17 cellular contexts compared by ENCODE assay signal in the genomic region with DNA sequence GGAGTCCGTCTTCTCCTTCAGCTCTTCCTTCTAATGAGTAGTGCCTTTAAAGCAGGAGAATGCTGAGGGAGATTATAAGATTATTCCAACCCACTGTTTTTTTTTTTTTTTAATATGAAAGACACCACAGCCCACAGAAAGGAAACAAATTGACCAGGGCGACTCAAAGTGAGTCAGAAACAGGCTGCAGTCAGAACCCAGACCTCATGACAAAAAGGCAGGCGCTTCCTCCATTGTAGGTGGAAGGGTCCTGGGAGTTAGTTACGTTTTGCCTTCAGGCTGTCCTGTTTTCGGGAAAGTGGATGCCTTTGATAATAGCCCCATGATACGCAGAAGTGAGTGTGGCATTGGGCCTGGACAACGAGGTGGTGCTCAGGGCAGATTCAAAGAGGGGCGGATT. TPM values are rescaled to one million over a fixed set of nuclear protein-coding genes. Genes with fewer than 3 reads are reported as not detected.
DNase-seq lines count a peak whose midpoint lies in the region; ATAC-seq and TF ChIP-seq lines count a peak whose summit lies in the region.
"Had no signal": no experiment of that assay in that cellular context is flagged by ENCODE, and none has a peak within 500 bp of the region (broad histone marks: within the 10 kb centered on the region; RNA-seq: fewer than 3 reads in every experiment).

No MANE protein-coding gene starts in this region.

- no peaks in the 10 kb centered on the region for H4K20me1 ChIP-seq in osteoblast (ENCODE audit: insufficient read depth, low read length)

- no peak for ATAC-seq in HG02884 (IDR thresholded peaks at IDR 0.05; ENCODE audit: unreplicated experiment)
- ATAC-seq in foreskin keratinocyte: no peak
- ATAC-seq: left lung had no signal

- H3K4me3 ChIP-seq in coronary artery (no peak overlapping the region), osteoblast (ENCODE audit: insufficient read depth, low read length) (no peak overlapping the region)
- H3K4me3 ChIP-seq: cardiac muscle cell, left lung had no signal

- no peak for TF ChIP-seq CTCF in coronary artery (IDR thresholded peaks at IDR 0.05)
- TF ChIP-seq CTCF in osteoblast (IDR thresholded peaks at IDR 0.05; ENCODE audit: extremely low read depth, low read depth, low read length): no peak
- TF ChIP-seq CTCF in GM10266 (IDR thresholded peaks at IDR 0.05; ENCODE audit: control insufficient read depth, insufficient read depth, low read depth, missing control alignments): no peak
- TF ChIP-seq CTCF in foreskin keratinocyte (conservative IDR thresholded peaks at IDR 0.05): no peak

- peak overlapping the region; percentile 5 for H2AFZ ChIP-seq in osteoblast (ENCODE audit: low read length)

- peaks cover 7% of the 10 kb centered on the region for H3K79me2 ChIP-seq in osteoblast (ENCODE audit: insufficient read depth, low read length)

- DNase-seq in Daoy (ENCODE audit: low read depth): peak; percentile 63
- peak; percentile 88 for DNase-seq in M059J (ENCODE audit: low read depth)
- no peak for DNase-seq in coronary artery (ENCODE audit: low spot score)
- DNase-seq in osteoblast (ENCODE audit: insufficient read length, low spot score, missing footprints): peak; percentile 83
- DNase-seq in GM10266 (ENCODE audit: extremely low spot score): no peak
- no peak for DNase-seq in SIG-M5 treated with dmso at 0.1 percent for 504 hours (lab: John Stamatoyannopoulos, UW; ENCODE audit: unreplicated experiment)
- DNase-seq in foreskin keratinocyte: no peak
- DNase-seq: activated CD4-positive, alpha-beta T cell treated with anti-CD3 and anti-CD28 coated beads, Interleukin-2, amount 50 U/mL, for 1 hour; activated naive CD4-positive, alpha-beta T cell treated with anti-CD3 and anti-CD28 coated beads, Interleukin-2, amount 50 U/mL, for 16 hours; effector memory CD4-positive, alpha-beta T cell; GF-D8; left lung; MM.1S; NCI-H1930; NCI-H510A had no signal

- H3K27ac ChIP-seq in coronary artery (peak overlapping the region; percentile 5 to 12), osteoblast (ENCODE audit: low read depth, low read length) (no peak overlapping the region), foreskin keratinocyte (no peak overlapping the region)
- H3K27ac ChIP-seq: cardiac muscle cell, left lung had no signal

- no peaks in the 10 kb centered on the region for H3K27me3 ChIP-seq in osteoblast (ENCODE audit: insufficient read depth, low read length)
- H3K27me3 ChIP-seq in foreskin keratinocyte: no peaks in the 10 kb centered on the region
- H3K27me3 ChIP-seq: cardiac muscle cell, left lung had no signal

- H3K4me2 ChIP-seq in osteoblast (ENCODE audit: insufficient read depth, low read length): peak overlapping the region; percentile 16

- H3K9me3 ChIP-seq in osteoblast (ENCODE audit: low read depth, low read length): no peaks in the 10 kb centered on the region
- H3K9me3 ChIP-seq: left lung had no signal

- H3K36me3 ChIP-seq in osteoblast (ENCODE audit: insufficient read depth, low read length): no peaks in the 10 kb centered on the region
- H3K36me3 ChIP-seq: cardiac muscle cell, left lung had no signal

- H3K4me1 ChIP-seq in osteoblast (ENCODE audit: insufficient read depth, low read length) (peaks cover 50% of the 10 kb centered on the region), foreskin keratinocyte (peaks cover 47% of the 10 kb centered on the region)

RNA-seq across cellular contexts. Expression of a gene that starts 21.0 kb away (rescaled TPM):
- 3.1 and 3.3 TPM in 2 replicates for total RNA-seq in Daoy (2014; rRNA removed; shearing (Covaris generic))
- total RNA-seq in M059J (2014; rRNA removed; shearing (Covaris generic)): 2.0 and 2.8 TPM in 2 replicates
- 2.7 and 3.3 TPM in 2 replicates for total RNA-seq in osteoblast
- total RNA-seq in foreskin keratinocyte: 18.9 and 20.6 TPM in 2 replicates
- 6.7 and 8.2 TPM in 2 replicates for polyA plus RNA-seq in foreskin keratinocyte

Comparison
In these comparisons a context has a peak if more than half of its experiments do, and no peak if none do; other contexts are left out.
1. DNase-seq: peak in Daoy (single experiment), M059J (single experiment) and osteoblast (single experiment); none in coronary artery (single experiment), GM10266 (single experiment), SIG-M5 treated with dmso at 0.1 percent for 504 hours (single experiment) and foreskin keratinocyte (0 of 2).
2. H3K27ac ChIP-seq: peak in coronary artery (2 of 2); none in osteoblast (single experiment) and foreskin keratinocyte (single experiment).